In genomic region chr11:106061249-106061794, GRCh38 we compare ENCODE assay signal across 15 cellular contexts.
"Had no signal": no experiment of that assay in that cellular context is flagged by ENCODE, and none has a peak within 500 bp of the region (broad histone marks: within the 10 kb centered on the region; RNA-seq: fewer than 3 reads in every experiment).

No MANE protein-coding gene starts in this region.

- H3K4me1 ChIP-seq: left lung, right atrium auricular region, transverse colon, vagina had no signal

- DNase-seq: activated CD4-positive, alpha-beta T cell treated with anti-CD3 and anti-CD28 coated beads, Interleukin-2, amount 10 ng/mL, durations not matched to agents 7 days and 5 days; activated CD8-positive, alpha-beta memory T cell treated with anti-CD3 and anti-CD28 coated beads for 24 hours; activated naive CD4-positive, alpha-beta T cell; activated naive CD8-positive, alpha-beta T cell treated with anti-CD3 and anti-CD28 coated beads, Interleukin-2, amount 50 U/mL, for 24 hours; left lung; mucosa of descending colon; naive thymus-derived CD4-positive, alpha-beta T cell; stimulated activated CD4-positive, alpha-beta T cell treated with anti-CD3 and anti-CD28 coated beads, Interleukin-2, amount 100 ng/mL, for 48 hours; stimulated activated naive B cell treated with anti-CD40 and anti-IgM and Interleukin-4, amounts not matched to agents 10 μg/mL and 1 μg/mL and 100 μg/mL, for 72 hours; transverse colon had no signal

- H3K27ac Mint-ChIP-seq: activated CD4-positive, alpha-beta T cell treated with anti-CD3 and anti-CD28 coated beads, Interleukin-2, amount 10 ng/mL, durations not matched to agents 7 days and 5 days; stimulated activated naive B cell treated with anti-CD40 and anti-IgM and Interleukin-4, amounts not matched to agents 10 μg/mL and 1 μg/mL and 100 μg/mL, for 72 hours had no signal

- H3K4me3 ChIP-seq: hepatocyte, left lung, mucosa of descending colon, right atrium auricular region, transverse colon, vagina had no signal

- H3K27ac ChIP-seq: hepatocyte, left lung, right atrium auricular region, transverse colon, vagina had no signal

- H3K9me3 Mint-ChIP-seq: activated CD4-positive, alpha-beta T cell treated with anti-CD3 and anti-CD28 coated beads, Interleukin-2, amount 10 ng/mL, durations not matched to agents 7 days and 5 days; activated naive CD8-positive, alpha-beta T cell treated with anti-CD3 and anti-CD28 coated beads, Interleukin-2, amount 50 U/mL, for 24 hours; memory B cell; naive thymus-derived CD4-positive, alpha-beta T cell had no signal

- H3K9me3 ChIP-seq: left lung, mucosa of descending colon, right atrium auricular region, transverse colon, vagina had no signal

- H3K36me3 ChIP-seq: left lung, right atrium auricular region, transverse colon, vagina had no signal

- ATAC-seq: esophagus mucosa; left lung; mucosa of descending colon; naive thymus-derived CD4-positive, alpha-beta T cell had no signal

- H3K4me3 Mint-ChIP-seq: activated CD4-positive, alpha-beta T cell treated with anti-CD3 and anti-CD28 coated beads, Interleukin-2, amount 10 ng/mL, durations not matched to agents 7 days and 5 days; activated naive CD8-positive, alpha-beta T cell treated with anti-CD3 and anti-CD28 coated beads, Interleukin-2, amount 50 U/mL, for 24 hours; memory B cell; naive thymus-derived CD4-positive, alpha-beta T cell; stimulated activated naive B cell treated with anti-CD40 and anti-IgM and Interleukin-4, amounts not matched to agents 10 μg/mL and 1 μg/mL and 100 μg/mL, for 72 hours had no signal

- H3K27me3 Mint-ChIP-seq: activated CD4-positive, alpha-beta T cell treated with anti-CD3 and anti-CD28 coated beads, Interleukin-2, amount 10 ng/mL, durations not matched to agents 7 days and 5 days; activated naive CD8-positive, alpha-beta T cell treated with anti-CD3 and anti-CD28 coated beads, Interleukin-2, amount 50 U/mL, for 24 hours; memory B cell; naive thymus-derived CD4-positive, alpha-beta T cell; stimulated activated naive B cell treated with anti-CD40 and anti-IgM and Interleukin-4, amounts not matched to agents 10 μg/mL and 1 μg/mL and 100 μg/mL, for 72 hours had no signal

- H3K27me3 ChIP-seq: hepatocyte, left lung, right atrium auricular region, transverse colon, vagina had no signal
